1 cellular context compared by ENCODE assay signal in genomic region chr3:111578867-111579266, GRCh38.
TF ChIP-seq lines count a peak whose summit lies in the region.

No MANE protein-coding gene starts in this region.

TF ChIP-seq in HepG2, 621 proteins besides CTCF, POLR2A, EP300 and RAD21:
- TF ChIP-seq RXRA (CRISPR knock-in tag; IDR thresholded peaks at IDR 0.05) (no peak), MAF1 (CRISPR knock-in tag; IDR thresholded peaks at IDR 0.05; ENCODE audit: borderline replicate concordance) (no peak), JARID2 (CRISPR knock-in tag; IDR thresholded peaks at IDR 0.05; ENCODE audit: insufficient replicate concordance) (no peak), MAFK (conservative IDR thresholded peaks at IDR 0.05 in 1 of 2, IDR thresholded peaks at IDR 0.05 in 1 of 2; ENCODE audit: low read length in 2 of 2) (peak in 1 of 2 experiments; percentile 63; a peak in 3 of 4 replicates), CREM (IDR thresholded peaks at IDR 0.05) (no peak), CREM (CRISPR knock-in tag; IDR thresholded peaks at IDR 0.05) (no peak), KLF13 (CRISPR knock-in tag; IDR thresholded peaks at IDR 0.05) (no peak), HOXD1 (CRISPR knock-in tag; IDR thresholded peaks at IDR 0.05) (no peak), ZBTB20 (CRISPR knock-in tag; IDR thresholded peaks at IDR 0.05; ENCODE audit: borderline replicate concordance, low read depth) (no peak), ZNF674 (CRISPR knock-in tag; IDR thresholded peaks at IDR 0.05; ENCODE audit: low read depth) (no peak), ZNF672 (CRISPR knock-in tag; IDR thresholded peaks at IDR 0.05) (no peak), SOX13 (IDR thresholded peaks at IDR 0.05) (no peak), SOX13 (CRISPR knock-in tag; conservative IDR thresholded peaks at IDR 0.05 in 1 of 2, IDR thresholded peaks at IDR 0.05 in 1 of 2) (no peak), STAT6 (CRISPR knock-in tag; IDR thresholded peaks at IDR 0.05; ENCODE audit: borderline replicate concordance) (no peak), MAFF (IDR thresholded peaks at IDR 0.05; ENCODE audit: low read depth, low read length) (peak; percentile 48; the same call in 1 of the 2 replicates), KLF16 (CRISPR knock-in tag; IDR thresholded peaks at IDR 0.05) (no peak), ZNF329 (CRISPR knock-in tag; IDR thresholded peaks at IDR 0.05; ENCODE audit: low read depth) (no peak), ZFP90 (CRISPR knock-in tag; IDR thresholded peaks at IDR 0.05; ENCODE audit: borderline replicate concordance) (no peak), ZFP41 (CRISPR knock-in tag; IDR thresholded peaks at IDR 0.05; ENCODE audit: borderline replicate concordance) (no peak)
- TF ChIP-seq, protein P1, sequence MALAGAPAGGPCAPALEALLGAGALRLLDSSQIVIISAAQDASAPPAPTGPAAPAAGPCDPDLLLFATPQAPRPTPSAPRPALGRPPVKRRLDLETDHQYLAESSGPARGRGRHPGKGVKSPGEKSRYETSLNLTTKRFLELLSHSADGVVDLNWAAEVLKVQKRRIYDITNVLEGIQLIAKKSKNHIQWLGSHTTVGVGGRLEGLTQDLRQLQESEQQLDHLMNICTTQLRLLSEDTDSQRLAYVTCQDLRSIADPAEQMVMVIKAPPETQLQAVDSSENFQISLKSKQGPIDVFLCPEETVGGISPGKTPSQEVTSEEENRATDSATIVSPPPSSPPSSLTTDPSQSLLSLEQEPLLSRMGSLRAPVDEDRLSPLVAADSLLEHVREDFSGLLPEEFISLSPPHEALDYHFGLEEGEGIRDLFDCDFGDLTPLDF (CRISPR knock-in tag; IDR thresholded peaks at IDR 0.05) = no peak
